In the genomic region with DNA sequence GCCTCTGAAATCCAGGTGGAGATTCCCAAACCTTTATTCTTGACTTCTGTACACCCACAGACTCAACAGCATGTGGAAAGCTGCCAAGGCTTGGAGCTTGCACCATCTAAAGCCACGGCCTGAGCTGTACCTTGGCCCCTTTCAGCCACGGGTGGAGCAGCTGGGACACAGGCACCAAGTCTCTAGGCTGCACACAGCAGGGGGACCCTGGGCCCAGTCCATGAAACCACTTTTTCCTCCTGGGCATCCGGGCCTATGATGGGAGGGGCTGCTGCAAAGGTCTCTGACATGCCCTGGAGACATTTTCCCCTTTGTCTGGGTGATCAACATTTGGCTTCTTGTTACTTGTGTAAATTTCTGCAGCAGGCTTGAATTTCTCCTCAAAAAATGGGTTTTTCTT, we compare ENCODE assay signal across 21 cellular contexts. TPM values are rescaled to one million over a fixed set of nuclear protein-coding genes. Genes with fewer than 3 reads are reported as not detected.
DNase-seq lines count a peak whose midpoint lies in the region; ATAC-seq, FAIRE-seq and TF ChIP-seq lines count a peak whose summit lies in the region.
"Had no signal": no experiment of that assay in that cellular context is flagged by ENCODE, and none has a peak within 500 bp of the region (broad histone marks: within the 10 kb centered on the region; RNA-seq: fewer than 3 reads in every experiment).

No MANE protein-coding gene starts in this region.

- no peaks in the 10 kb centered on the region for H3K4me1 ChIP-seq in HEK293 (ENCODE audit: control insufficient read depth, insufficient read depth, low read length)
- H3K4me1 ChIP-seq in small intestine (ENCODE audit: control insufficient read depth in 2 of 2, insufficient read depth in 1 of 2, low read depth in 1 of 2, low read length in 1 of 2): no peaks in the 10 kb centered on the region
- H3K4me1 ChIP-seq: A549, Caco-2 had no signal

- H3K9me3 Mint-ChIP-seq in T-helper 2 cell treated with Interferon-gamma antibody and Interleukin-4, amounts not matched to agents 5 μg/mL and 100 μg/mL, for 36 hours: no peaks in the 10 kb centered on the region
- H3K9me3 Mint-ChIP-seq: CD4-positive, alpha-beta T cell had no signal

- intact Hi-C loops in left colon (cut with DNase I, micrococcal nuclease): no loop called here

- no peak for FAIRE-seq in small intestine (lab: Jason Lieb, UNC)
- FAIRE-seq: A549, D721Med, G401.6, GM12891, GM19239 had no signal

- no peaks in the 10 kb centered on the region for H3K27me3 ChIP-seq in small intestine (ENCODE audit: control insufficient read depth in 2 of 2, insufficient read depth in 2 of 2, low read length in 2 of 2)
- H3K27me3 ChIP-seq: BLaER1 treated with 17β-estradiol and CSF1 and Interleukin-3, amounts not matched to agents 10 nM and 100 nM had no signal

- H3K27ac ChIP-seq in HEK293 (ENCODE audit: extremely low read depth, low read depth, low read length) (no peak overlapping the region), small intestine (ENCODE audit: low read depth in 1 of 2, low read length in 1 of 2) (no peak overlapping the region)
- H3K27ac ChIP-seq: 22Rv1; A549; BLaER1 treated with 17β-estradiol and CSF1 and Interleukin-3, amounts not matched to agents 10 nM and 100 nM; C4-2B had no signal

- H3K36me3 ChIP-seq in HEK293 (ENCODE audit: control insufficient read depth in 2 of 2, insufficient read depth in 1 of 2, low read length in 2 of 2) (no peaks in the 10 kb centered on the region), small intestine (ENCODE audit: control insufficient read depth in 2 of 2, insufficient read depth in 2 of 2, low read length in 2 of 2) (no peaks in the 10 kb centered on the region)
- H3K36me3 ChIP-seq: BLaER1 treated with 17β-estradiol and CSF1 and Interleukin-3, amounts not matched to agents 10 nM and 100 nM had no signal

- H3K4me3 ChIP-seq in HEK293 (ENCODE audit: low read depth, low read length) (no peak overlapping the region), small intestine (ENCODE audit: low read depth in 1 of 2, low read length in 2 of 2) (no peak overlapping the region)
- H3K4me3 ChIP-seq: A549; BLaER1 treated with 17β-estradiol and CSF1 and Interleukin-3, amounts not matched to agents 10 nM and 100 nM had no signal

- TF ChIP-seq CTCF in HEK293 (tag by site-specific recombination; IDR thresholded peaks at IDR 0.05): no peak

- H3K4me1 Mint-ChIP-seq in T-helper 2 cell treated with Interferon-gamma antibody and Interleukin-4, amounts not matched to agents 5 μg/mL and 100 μg/mL, for 36 hours (ENCODE audit: low read depth): peaks cover 2% of the 10 kb centered on the region

- H3K27me3 Mint-ChIP-seq in T-helper 2 cell treated with Interferon-gamma antibody and Interleukin-4, amounts not matched to agents 5 μg/mL and 100 μg/mL, for 36 hours (ENCODE audit: low read depth): peaks cover 20% of the 10 kb centered on the region
- H3K27me3 Mint-ChIP-seq: B cell; CD4-positive, alpha-beta T cell had no signal

- H3K4me3 Mint-ChIP-seq in T-helper 2 cell treated with Interferon-gamma antibody and Interleukin-4, amounts not matched to agents 5 μg/mL and 100 μg/mL, for 36 hours: no peak overlapping the region
- H3K4me3 Mint-ChIP-seq: B cell; CD4-positive, alpha-beta T cell; CD8-positive, alpha-beta T cell had no signal

- no peaks in the 10 kb centered on the region for H3K9me3 ChIP-seq in HEK293 (ENCODE audit: control insufficient read depth, insufficient read depth, low read depth, low read length)
- no peaks in the 10 kb centered on the region for H3K9me3 ChIP-seq in small intestine (ENCODE audit: control insufficient read depth, low read depth)
- H3K9me3 ChIP-seq: A549 had no signal

- no peaks in the 10 kb centered on the region for H3K36me3 Mint-ChIP-seq in T-helper 2 cell treated with Interferon-gamma antibody and Interleukin-4, amounts not matched to agents 5 μg/mL and 100 μg/mL, for 36 hours (ENCODE audit: low read depth)

- POLR2A ChIA-PET in HEK293 (lab: Yijun Ruan, JAX): no interaction called here

- no peak overlapping the region for H3K27ac Mint-ChIP-seq in T-helper 2 cell treated with Interferon-gamma antibody and Interleukin-4, amounts not matched to agents 5 μg/mL and 100 μg/mL, for 36 hours
- H3K27ac Mint-ChIP-seq: B cell; CD4-positive, alpha-beta T cell had no signal

- CTCF ChIA-PET in HEK293 (lab: Yijun Ruan, JAX): no interaction called here

- peak in 1 of 2 donors; percentile 19 for DNase-seq in left colon
- peak; percentile 13 for DNase-seq in small intestine
- no peak for DNase-seq in T-helper 2 cell treated with Interferon-gamma antibody and Interleukin-4, amounts not matched to agents 5 μg/mL and 100 μg/mL, for 36 hours (ENCODE audit: low spot score)
- no peak for DNase-seq in central memory CD4-positive, alpha-beta T cell
- DNase-seq: AML-193; Caco-2; Calu3; CD4-positive, alpha-beta T cell; CD8-positive, alpha-beta T cell; DMS79 treated with DMSO at 0.1 percent for 48 hours; GF-D8 had no signal

- ATAC-seq in left colon: peak; percentile 34
- ATAC-seq: A549; CD8-positive, alpha-beta T cell had no signal

- 24 to 56% (median 24%) methylated on average over 3 of the region's 3 CpGs for WGBS in small intestine, 3 donors

TF ChIP-seq in HEK293, 187 proteins besides CTCF, POLR2A, EP300 and RAD21:
- peak; percentile 56 for TF ChIP-seq ZNF585B (tag by site-specific recombination; IDR thresholded peaks at IDR 0.05)
- TF ChIP-seq ZNF239 (tag by site-specific recombination; IDR thresholded peaks at IDR 0.05): no peak

RNA-seq across cellular contexts. Expression of a gene that starts 32.0 kb away (rescaled TPM):
- total RNA-seq in left colon: 1 to 10 TPM in 1 of 2 donors, under 1 TPM in 1; 0.61 to 2.1 TPM
- under 1 TPM in 2 of 3 donors, not detected in 1; 0.51 to 0.89 TPM for polyA plus RNA-seq in small intestine
